33 cellular contexts compared by ENCODE assay signal in genomic region chr9:87140142-87140541, GRCh38.
"Had no signal": no experiment of that assay in that cellular context is flagged by ENCODE, and none has a peak within 500 bp of the region (broad histone marks: within the 10 kb centered on the region; RNA-seq: fewer than 3 reads in every experiment).

No MANE protein-coding gene starts in this region.

- H3K27ac Mint-ChIP-seq: activated B cell treated with CpG ODN at 0.5 μM for 24 hours; activated CD4-positive, alpha-beta memory T cell treated with anti-CD3 and anti-CD28 coated beads, Interleukin-2, amount 10 ng/mL, durations not matched to agents 7 days and 5 days; activated CD8-positive, alpha-beta memory T cell treated with anti-CD3 and anti-CD28 coated beads, Interleukin-2, amount 10 ng/mL, durations not matched to agents 7 days and 5 days; activated naive CD4-positive, alpha-beta T cell treated with anti-CD3 and anti-CD28 coated beads, Interleukin-2, amount 10 ng/mL, durations not matched to agents 7 days and 5 days; activated naive CD8-positive, alpha-beta T cell; activated naive CD8-positive, alpha-beta T cell treated with anti-CD3 and anti-CD28 coated beads, Interleukin-2, amount 50 U/mL, for 24 hours had no signal

- H3K4me1 Mint-ChIP-seq: activated B cell treated with CpG ODN at 0.5 μM for 24 hours; activated CD4-positive, alpha-beta memory T cell treated with anti-CD3 and anti-CD28 coated beads, Interleukin-2, amount 10 ng/mL, durations not matched to agents 7 days and 5 days; activated CD8-positive, alpha-beta memory T cell treated with anti-CD3 and anti-CD28 coated beads, Interleukin-2, amount 10 ng/mL, durations not matched to agents 7 days and 5 days; activated naive CD4-positive, alpha-beta T cell treated with anti-CD3 and anti-CD28 coated beads, Interleukin-2, amount 10 ng/mL, durations not matched to agents 7 days and 5 days; activated naive CD8-positive, alpha-beta T cell treated with anti-CD3 and anti-CD28 coated beads, Interleukin-2, amount 50 U/mL, for 24 hours had no signal

- H3K27me3 Mint-ChIP-seq: activated B cell treated with CpG ODN at 0.5 μM for 24 hours; activated CD4-positive, alpha-beta memory T cell treated with anti-CD3 and anti-CD28 coated beads, Interleukin-2, amount 10 ng/mL, durations not matched to agents 7 days and 5 days had no signal

- H3K27ac ChIP-seq: RWPE1, VCaP had no signal

- H3K4me3 Mint-ChIP-seq: activated B cell treated with CpG ODN at 0.5 μM for 24 hours; activated CD4-positive, alpha-beta memory T cell treated with anti-CD3 and anti-CD28 coated beads, Interleukin-2, amount 10 ng/mL, durations not matched to agents 7 days and 5 days; activated CD8-positive, alpha-beta memory T cell treated with anti-CD3 and anti-CD28 coated beads, Interleukin-2, amount 10 ng/mL, durations not matched to agents 7 days and 5 days; activated naive CD4-positive, alpha-beta T cell treated with anti-CD3 and anti-CD28 coated beads, Interleukin-2, amount 10 ng/mL, durations not matched to agents 7 days and 5 days; activated naive CD8-positive, alpha-beta T cell; activated naive CD8-positive, alpha-beta T cell treated with anti-CD3 and anti-CD28 coated beads, Interleukin-2, amount 50 U/mL, for 24 hours; brain had no signal

- H3K9me3 Mint-ChIP-seq: activated B cell treated with CpG ODN at 0.5 μM for 24 hours; activated CD4-positive, alpha-beta memory T cell treated with anti-CD3 and anti-CD28 coated beads, Interleukin-2, amount 10 ng/mL, durations not matched to agents 7 days and 5 days; activated naive CD4-positive, alpha-beta T cell treated with anti-CD3 and anti-CD28 coated beads, Interleukin-2, amount 10 ng/mL, durations not matched to agents 7 days and 5 days had no signal

- DNase-seq: activated B cell treated with CpG ODN at 0.5 μM for 24 hours; activated CD4-positive, alpha-beta memory T cell treated with anti-CD3 and anti-CD28 coated beads, Interleukin-2, amount 10 ng/mL, durations not matched to agents 7 days and 5 days; activated CD4-positive, alpha-beta T cell treated with anti-CD3 and anti-CD28 coated beads for 4 hours; activated CD4-positive, CD25-positive, alpha-beta regulatory T cell treated with anti-CD3 and anti-CD28 coated beads, Interleukin-2, amount 50 U/mL, for 72 hours; activated CD8-positive, alpha-beta memory T cell treated with anti-CD3 and anti-CD28 coated beads for 24 hours; activated CD8-positive, alpha-beta memory T cell treated with anti-CD3 and anti-CD28 coated beads, Interleukin-2, amount 10 ng/mL, durations not matched to agents 7 days and 5 days; activated CD8-positive, alpha-beta memory T cell treated with anti-CD3 and anti-CD28 coated beads, Interleukin-2, amount 50 U/mL, for 48 hours; activated effector memory CD4-positive, alpha-beta T cell treated with Interleukin-2 at 50 U/mL for 16 hours; activated naive CD4-positive, alpha-beta T cell treated with anti-CD3 and anti-CD28 coated beads, Interleukin-2, amount 10 ng/mL, durations not matched to agents 7 days and 5 days; activated naive CD8-positive, alpha-beta T cell treated with anti-CD3 and anti-CD28 coated beads, Interleukin-2, amount 50 U/mL, for 24 hours; activated T-cell treated with anti-CD3 and anti-CD28 coated beads, Interleukin-2, amount 50 U/mL, for 48 hours; anterior cingulate cortex; caudate nucleus; Karpas-422; KBM-7; NCI-H1105; NCI-H1417 treated with DMSO at 0.1 percent for 48 hours; NCI-H1694; NCI-H1930; NCI-H2081 treated with DMSO at 0.1 percent for 48 hours; NCI-H226; NCI-H524 treated with DMSO at 0.1 percent for 48 hours; NK-92 treated with Interleukin-12 subunit alpha and Interleukin-12 subunit beta, amount 100 ng/mL, for 24 hours; SW 1271; T-helper 1 cell; T-helper 2 cell; T-helper 9 cell had no signal

- H3K36me3 Mint-ChIP-seq: activated CD8-positive, alpha-beta memory T cell treated with anti-CD3 and anti-CD28 coated beads, Interleukin-2, amount 10 ng/mL, durations not matched to agents 7 days and 5 days; activated naive CD4-positive, alpha-beta T cell treated with anti-CD3 and anti-CD28 coated beads, Interleukin-2, amount 10 ng/mL, durations not matched to agents 7 days and 5 days; activated naive CD8-positive, alpha-beta T cell; brain had no signal

- ATAC-seq: activated CD8-positive, alpha-beta memory T cell treated with anti-CD3 and anti-CD28 coated beads, Interleukin-2, amount 10 ng/mL, durations not matched to agents 7 days and 5 days; activated naive CD8-positive, alpha-beta T cell treated with anti-CD3 and anti-CD28 coated beads, Interleukin-2, amount 50 U/mL, for 24 hours; PC-3; Right ventricle myocardium inferior had no signal
